In the genomic region with DNA sequence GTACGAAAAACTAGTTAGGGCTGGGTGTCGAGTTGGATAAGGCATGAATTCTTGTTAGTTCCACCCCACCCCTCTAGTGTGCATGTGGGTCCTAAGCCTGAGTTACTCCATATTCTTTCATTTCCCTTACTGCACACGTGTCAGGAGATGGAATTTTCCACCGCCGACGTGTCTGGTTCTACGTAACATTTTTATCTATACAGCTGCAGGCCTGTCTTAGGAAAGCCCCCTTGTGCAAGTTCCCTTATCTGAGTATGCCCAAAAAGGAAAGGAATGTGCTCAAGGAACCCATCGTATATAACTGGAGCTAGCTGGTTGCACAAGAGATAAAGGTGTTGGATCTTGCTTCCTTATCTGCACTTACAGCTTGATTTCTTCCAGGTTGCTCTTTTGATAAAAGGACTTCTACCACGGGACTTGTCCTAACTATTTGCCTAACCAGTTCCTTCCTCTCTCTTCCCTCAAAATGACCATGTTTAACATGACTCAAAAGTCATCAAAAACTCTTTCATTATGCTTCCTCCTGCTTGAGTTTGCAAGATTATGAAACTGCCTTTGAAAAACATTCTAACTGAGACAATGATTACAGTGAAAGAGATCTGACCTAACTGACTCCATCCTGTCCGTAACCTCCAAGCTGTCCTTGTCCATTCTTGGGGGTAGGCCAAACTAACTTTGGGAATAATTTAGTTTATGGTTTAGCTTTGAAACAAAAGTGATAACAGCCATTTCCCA, we compare ENCODE assay signal across 1 cellular context.
TF ChIP-seq lines count a peak whose summit lies in the region.

No MANE protein-coding gene starts in this region.

TF ChIP-seq in HepG2, 621 proteins besides CTCF, POLR2A, EP300 and RAD21 (continued from another document and continues in another):
- peak; percentile 54; the same call in 1 of the 2 replicates for TF ChIP-seq PRDM15 (CRISPR knock-in tag; IDR thresholded peaks at IDR 0.05)
- TF ChIP-seq TFE3 (CRISPR knock-in tag; IDR thresholded peaks at IDR 0.05) = peak; percentile 98
- TF ChIP-seq, protein P1, sequence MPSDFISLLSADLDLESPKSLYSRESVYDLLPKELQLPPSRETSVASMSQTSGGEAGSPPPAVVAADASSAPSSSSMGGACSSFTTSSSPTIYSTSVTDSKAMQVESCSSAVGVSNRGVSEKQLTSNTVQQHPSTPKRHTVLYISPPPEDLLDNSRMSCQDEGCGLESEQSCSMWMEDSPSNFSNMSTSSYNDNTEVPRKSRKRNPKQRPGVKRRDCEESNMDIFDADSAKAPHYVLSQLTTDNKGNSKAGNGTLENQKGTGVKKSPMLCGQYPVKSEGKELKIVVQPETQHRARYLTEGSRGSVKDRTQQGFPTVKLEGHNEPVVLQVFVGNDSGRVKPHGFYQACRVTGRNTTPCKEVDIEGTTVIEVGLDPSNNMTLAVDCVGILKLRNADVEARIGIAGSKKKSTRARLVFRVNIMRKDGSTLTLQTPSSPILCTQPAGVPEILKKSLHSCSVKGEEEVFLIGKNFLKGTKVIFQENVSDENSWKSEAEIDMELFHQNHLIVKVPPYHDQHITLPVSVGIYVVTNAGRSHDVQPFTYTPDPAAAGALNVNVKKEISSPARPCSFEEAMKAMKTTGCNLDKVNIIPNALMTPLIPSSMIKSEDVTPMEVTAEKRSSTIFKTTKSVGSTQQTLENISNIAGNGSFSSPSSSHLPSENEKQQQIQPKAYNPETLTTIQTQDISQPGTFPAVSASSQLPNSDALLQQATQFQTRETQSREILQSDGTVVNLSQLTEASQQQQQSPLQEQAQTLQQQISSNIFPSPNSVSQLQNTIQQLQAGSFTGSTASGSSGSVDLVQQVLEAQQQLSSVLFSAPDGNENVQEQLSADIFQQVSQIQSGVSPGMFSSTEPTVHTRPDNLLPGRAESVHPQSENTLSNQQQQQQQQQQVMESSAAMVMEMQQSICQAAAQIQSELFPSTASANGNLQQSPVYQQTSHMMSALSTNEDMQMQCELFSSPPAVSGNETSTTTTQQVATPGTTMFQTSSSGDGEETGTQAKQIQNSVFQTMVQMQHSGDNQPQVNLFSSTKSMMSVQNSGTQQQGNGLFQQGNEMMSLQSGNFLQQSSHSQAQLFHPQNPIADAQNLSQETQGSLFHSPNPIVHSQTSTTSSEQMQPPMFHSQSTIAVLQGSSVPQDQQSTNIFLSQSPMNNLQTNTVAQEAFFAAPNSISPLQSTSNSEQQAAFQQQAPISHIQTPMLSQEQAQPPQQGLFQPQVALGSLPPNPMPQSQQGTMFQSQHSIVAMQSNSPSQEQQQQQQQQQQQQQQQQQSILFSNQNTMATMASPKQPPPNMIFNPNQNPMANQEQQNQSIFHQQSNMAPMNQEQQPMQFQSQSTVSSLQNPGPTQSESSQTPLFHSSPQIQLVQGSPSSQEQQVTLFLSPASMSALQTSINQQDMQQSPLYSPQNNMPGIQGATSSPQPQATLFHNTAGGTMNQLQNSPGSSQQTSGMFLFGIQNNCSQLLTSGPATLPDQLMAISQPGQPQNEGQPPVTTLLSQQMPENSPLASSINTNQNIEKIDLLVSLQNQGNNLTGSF (CRISPR knock-in tag; IDR thresholded peaks at IDR 0.05) = peak; percentile 96
- TF ChIP-seq MTF2 (CRISPR knock-in tag; IDR thresholded peaks at IDR 0.05; ENCODE audit: borderline replicate concordance) = no peak
- peak; percentile 88 for TF ChIP-seq NR2F6 (IDR thresholded peaks at IDR 0.05)
- peak; percentile 81 for TF ChIP-seq NR2F6 (CRISPR knock-in tag; IDR thresholded peaks at IDR 0.05)
- TF ChIP-seq ZNF205 (CRISPR knock-in tag; IDR thresholded peaks at IDR 0.05) = peak; percentile 68; the same call in 1 of the 2 replicates
- 0 out of 2 replicates have a peak, but pooled peaks have one; percentile 68 for TF ChIP-seq TP53 (CRISPR knock-in tag; conservative IDR thresholded peaks at IDR 0.05)
- TF ChIP-seq YY1 (IDR thresholded peaks at IDR 0.05; ENCODE audit: insufficient read depth, insufficient replicate concordance, low read depth, low read length) = peak; percentile 50
- TF ChIP-seq ATF3 (CRISPR knock-in tag; IDR thresholded peaks at IDR 0.05) = peak; percentile 48; the same call in 1 of the 2 replicates
- TF ChIP-seq NFKBIZ (CRISPR knock-in tag; IDR thresholded peaks at IDR 0.05) = no peak
- no peak for TF ChIP-seq NONO (IDR thresholded peaks at IDR 0.05)
- peak; percentile 40; the same call in 1 of the 2 replicates for TF ChIP-seq NONO (CRISPR knock-in tag; conservative IDR thresholded peaks at IDR 0.05)
- peak; percentile 78; the same call in 1 of the 2 replicates for TF ChIP-seq DNMT3B (CRISPR knock-in tag; conservative IDR thresholded peaks at IDR 0.05)
- peak; percentile 33; the same call in 1 of the 2 replicates for TF ChIP-seq JUNB (CRISPR knock-in tag; IDR thresholded peaks at IDR 0.05; ENCODE audit: borderline replicate concordance)
- TF ChIP-seq MAX (IDR thresholded peaks at IDR 0.05) = peak; percentile 96
- peak; percentile 99 for TF ChIP-seq ZBTB20 (CRISPR knock-in tag; IDR thresholded peaks at IDR 0.05; ENCODE audit: borderline replicate concordance, low read depth)
- TF ChIP-seq GATAD1 (CRISPR knock-in tag; IDR thresholded peaks at IDR 0.05) = no peak
- TF ChIP-seq, protein P2, sequence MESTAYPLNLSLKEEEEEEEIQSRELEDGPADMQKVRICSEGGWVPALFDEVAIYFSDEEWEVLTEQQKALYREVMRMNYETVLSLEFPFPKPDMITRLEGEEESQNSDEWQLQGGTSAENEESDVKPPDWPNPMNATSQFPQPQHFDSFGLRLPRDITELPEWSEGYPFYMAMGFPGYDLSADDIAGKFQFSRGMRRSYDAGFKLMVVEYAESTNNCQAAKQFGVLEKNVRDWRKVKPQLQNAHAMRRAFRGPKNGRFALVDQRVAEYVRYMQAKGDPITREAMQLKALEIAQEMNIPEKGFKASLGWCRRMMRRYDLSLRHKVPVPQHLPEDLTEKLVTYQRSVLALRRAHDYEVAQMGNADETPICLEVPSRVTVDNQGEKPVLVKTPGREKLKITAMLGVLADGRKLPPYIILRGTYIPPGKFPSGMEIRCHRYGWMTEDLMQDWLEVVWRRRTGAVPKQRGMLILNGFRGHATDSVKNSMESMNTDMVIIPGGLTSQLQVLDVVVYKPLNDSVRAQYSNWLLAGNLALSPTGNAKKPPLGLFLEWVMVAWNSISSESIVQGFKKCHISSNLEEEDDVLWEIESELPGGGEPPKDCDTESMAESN (CRISPR knock-in tag; conservative IDR thresholded peaks at IDR 0.05) = peak; percentile 86; the same call in 1 of the 2 replicates
- no peak for TF ChIP-seq EED (CRISPR knock-in tag; IDR thresholded peaks at IDR 0.05)
- peak; percentile 70; the same call in 1 of the 2 replicates for TF ChIP-seq TGIF2 (CRISPR knock-in tag; IDR thresholded peaks at IDR 0.05)
- no peak for TF ChIP-seq ZNF326 (CRISPR knock-in tag; IDR thresholded peaks at IDR 0.05; ENCODE audit: borderline replicate concordance)
- no peak for TF ChIP-seq ZNF207 (IDR thresholded peaks at IDR 0.05; ENCODE audit: borderline replicate concordance)
- peak; percentile 57; the same call in 1 of the 2 replicates for TF ChIP-seq JUND (CRISPR knock-in tag; IDR thresholded peaks at IDR 0.05)
- TF ChIP-seq ZBTB7B (CRISPR knock-in tag; IDR thresholded peaks at IDR 0.05) = peak; percentile 76; the same call in 1 of the 2 replicates
- TF ChIP-seq CC2D1A (CRISPR knock-in tag; IDR thresholded peaks at IDR 0.05) = no peak
- TF ChIP-seq ZNF317 (CRISPR knock-in tag; IDR thresholded peaks at IDR 0.05) = no peak
- TF ChIP-seq ZSCAN31 (CRISPR knock-in tag; IDR thresholded peaks at IDR 0.05; ENCODE audit: low read depth) = peak; percentile 30; the same call in 1 of the 2 replicates
- no peak for TF ChIP-seq ZBTB49 (CRISPR knock-in tag; IDR thresholded peaks at IDR 0.05; ENCODE audit: borderline replicate concordance)
- peak; percentile 77 for TF ChIP-seq SALL2 (CRISPR knock-in tag; IDR thresholded peaks at IDR 0.05)
- TF ChIP-seq ZNF556 (CRISPR knock-in tag; IDR thresholded peaks at IDR 0.05; ENCODE audit: borderline replicate concordance) = peak; percentile 39; the same call in 1 of the 2 replicates
- TF ChIP-seq, protein P3, sequence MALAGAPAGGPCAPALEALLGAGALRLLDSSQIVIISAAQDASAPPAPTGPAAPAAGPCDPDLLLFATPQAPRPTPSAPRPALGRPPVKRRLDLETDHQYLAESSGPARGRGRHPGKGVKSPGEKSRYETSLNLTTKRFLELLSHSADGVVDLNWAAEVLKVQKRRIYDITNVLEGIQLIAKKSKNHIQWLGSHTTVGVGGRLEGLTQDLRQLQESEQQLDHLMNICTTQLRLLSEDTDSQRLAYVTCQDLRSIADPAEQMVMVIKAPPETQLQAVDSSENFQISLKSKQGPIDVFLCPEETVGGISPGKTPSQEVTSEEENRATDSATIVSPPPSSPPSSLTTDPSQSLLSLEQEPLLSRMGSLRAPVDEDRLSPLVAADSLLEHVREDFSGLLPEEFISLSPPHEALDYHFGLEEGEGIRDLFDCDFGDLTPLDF (CRISPR knock-in tag; IDR thresholded peaks at IDR 0.05) = peak; percentile 53; the same call in 1 of the 2 replicates
- TF ChIP-seq ZFP1 (CRISPR knock-in tag; IDR thresholded peaks at IDR 0.05) = peak; percentile 68; the same call in 1 of the 2 replicates
- peak; percentile 86; the same call in 1 of the 2 replicates for TF ChIP-seq RNF219 (CRISPR knock-in tag; IDR thresholded peaks at IDR 0.05)
- TF ChIP-seq SALL1 (CRISPR knock-in tag; IDR thresholded peaks at IDR 0.05) = peak; percentile 64; the same call in 1 of the 2 replicates
- TF ChIP-seq ZIK1 (CRISPR knock-in tag; IDR thresholded peaks at IDR 0.05; ENCODE audit: borderline replicate concordance, low read depth) = 0 out of 2 replicates have a peak, but pooled peaks have one; percentile 28
- TF ChIP-seq ZNF225 (CRISPR knock-in tag; IDR thresholded peaks at IDR 0.05) = no peak
